ENCODE assay signal across 11 cellular contexts in genomic region chr14:24116111-24116809, GRCh38. TPM values are rescaled to one million over a fixed set of nuclear protein-coding genes. Genes with fewer than 3 reads are reported as not detected.
A peak's percentile ranks its signal among the peaks of the same experiment; 100 is the strongest.
DNase-seq lines count a peak whose midpoint lies in the region; ATAC-seq and TF ChIP-seq lines count a peak whose summit lies in the region.
"Had no signal": no experiment of that assay in that cellular context is flagged by ENCODE, and none has a peak within 500 bp of the region (broad histone marks: within the 10 kb centered on the region; RNA-seq: fewer than 3 reads in every experiment).

No MANE protein-coding gene starts in this region.

- H3K4me3 ChIP-seq in CD4-positive, CD25-positive, alpha-beta regulatory T cell (ENCODE audit: low read depth, low read length): peak overlapping the region; percentile 96
- peak overlapping the region; percentile 96 for H3K4me3 ChIP-seq in NB4 (ENCODE audit: low read depth, low read length)
- H3K4me3 ChIP-seq in effector memory CD4-positive, alpha-beta T cell (ENCODE audit: insufficient read depth, low read depth, low read length, poor library complexity, severe bottlenecking): peak overlapping the region; percentile 69

- no peak for TF ChIP-seq POLR2A in NB4 (IDR thresholded peaks at IDR 0.05; ENCODE audit: extremely low read depth, insufficient read length)

- H3K9me3 Mint-ChIP-seq in CD4-positive, CD25-positive, alpha-beta regulatory T cell: no peaks in the 10 kb centered on the region
- H3K9me3 Mint-ChIP-seq in neural crest cell: no peaks in the 10 kb centered on the region

- H3K27me3 ChIP-seq in CD4-positive, CD25-positive, alpha-beta regulatory T cell (ENCODE audit: control insufficient read depth, insufficient read depth, low read length): no peaks in the 10 kb centered on the region
- no peaks in the 10 kb centered on the region for H3K27me3 ChIP-seq in effector memory CD4-positive, alpha-beta T cell (replicated peaks; ENCODE audit: control insufficient read depth, insufficient read depth, low read length, poor library complexity, severe bottlenecking)
- H3K27me3 ChIP-seq: foreskin keratinocyte had no signal

- no peaks in the 10 kb centered on the region for H3K27me3 Mint-ChIP-seq in CD4-positive, CD25-positive, alpha-beta regulatory T cell
- no peaks in the 10 kb centered on the region for H3K27me3 Mint-ChIP-seq in neural crest cell (ENCODE audit: low read depth)

- no peak for ATAC-seq in CD4-positive, CD25-positive, alpha-beta regulatory T cell (ENCODE audit: low read depth in 2 of 2)
- no peak for ATAC-seq in GM19463 (IDR thresholded peaks at IDR 0.05; ENCODE audit: unreplicated experiment)
- ATAC-seq in HG02571 (IDR thresholded peaks at IDR 0.05; ENCODE audit: unreplicated experiment): no peak
- ATAC-seq: foreskin keratinocyte had no signal

- peak overlapping the region; percentile 98 to 100 (median 100) for H3K27ac Mint-ChIP-seq in CD4-positive, CD25-positive, alpha-beta regulatory T cell
- no peak overlapping the region for H3K27ac Mint-ChIP-seq in neural crest cell (ENCODE audit: unreplicated experiment)

- H3K4me1 ChIP-seq in CD4-positive, CD25-positive, alpha-beta regulatory T cell (ENCODE audit: control insufficient read depth, insufficient read depth, low read length, poor library complexity, severe bottlenecking): peaks cover 31% of the 10 kb centered on the region
- H3K4me1 ChIP-seq in effector memory CD4-positive, alpha-beta T cell (ENCODE audit: control insufficient read depth, insufficient read depth, low read length, poor library complexity, severe bottlenecking): peaks cover 12% of the 10 kb centered on the region
- H3K4me1 ChIP-seq: foreskin keratinocyte had no signal

- DNase-seq in CD4-positive, CD25-positive, alpha-beta regulatory T cell: no peak
- DNase-seq in NB4 (ENCODE audit: low read depth): no peak
- DNase-seq in effector memory CD4-positive, alpha-beta T cell: no peak
- DNase-seq in neural crest cell (ENCODE audit: low read depth, low spot score): no peak
- no peak for DNase-seq in NCI-H2029 (lab: John Stamatoyannopoulos, UW)
- no peak for DNase-seq in activated CD4-positive, alpha-beta T cell treated with anti-CD3 and anti-CD28 coated beads for 48 hours
- DNase-seq: foreskin keratinocyte; NCI-H187 treated with DMSO at 0.1 percent for 48 hours; stimulated activated CD4-positive, alpha-beta T cell treated with anti-CD3 and anti-CD28 coated beads, Interleukin-4, amount 100 ng/mL, for 1 hour had no signal

- peak overlapping the region; percentile 92 to 97 (median 94) for H3K4me3 Mint-ChIP-seq in CD4-positive, CD25-positive, alpha-beta regulatory T cell
- peak overlapping the region; percentile 99 for H3K4me3 Mint-ChIP-seq in neural crest cell

- no peak for TF ChIP-seq CTCF in NB4 (IDR thresholded peaks at IDR 0.05; ENCODE audit: low read depth, low read length)
- no peak for TF ChIP-seq CTCF in neural crest cell (conservative IDR thresholded peaks at IDR 0.05)

- peak overlapping the region; percentile 100 for H3K27ac ChIP-seq in CD4-positive, CD25-positive, alpha-beta regulatory T cell (ENCODE audit: insufficient read depth, low read length, poor library complexity, severe bottlenecking)
- peak overlapping the region; percentile 98 for H3K27ac ChIP-seq in effector memory CD4-positive, alpha-beta T cell (ENCODE audit: insufficient read depth, low read length, poor library complexity, severe bottlenecking)

- peaks cover 27% of the 10 kb centered on the region for H3K36me3 Mint-ChIP-seq in CD4-positive, CD25-positive, alpha-beta regulatory T cell
- peaks cover 2% of the 10 kb centered on the region for H3K36me3 Mint-ChIP-seq in neural crest cell (ENCODE audit: low read depth)

- H3K36me3 ChIP-seq in CD4-positive, CD25-positive, alpha-beta regulatory T cell (ENCODE audit: control insufficient read depth, insufficient read depth, low read length): peaks cover 44% of the 10 kb centered on the region
- H3K36me3 ChIP-seq in effector memory CD4-positive, alpha-beta T cell (ENCODE audit: control insufficient read depth, insufficient read depth, low read length): peaks cover 34% of the 10 kb centered on the region

- H3K4me1 Mint-ChIP-seq in CD4-positive, CD25-positive, alpha-beta regulatory T cell: peaks cover 6 to 47% (median 23%) of the 10 kb centered on the region in 4 donors
- H3K4me1 Mint-ChIP-seq in neural crest cell: peaks cover 26% of the 10 kb centered on the region

- no peaks in the 10 kb centered on the region for H3K9me3 ChIP-seq in CD4-positive, CD25-positive, alpha-beta regulatory T cell (ENCODE audit: control insufficient read depth in 2 of 2, low read length in 2 of 2)
- no peaks in the 10 kb centered on the region for H3K9me3 ChIP-seq in effector memory CD4-positive, alpha-beta T cell (ENCODE audit: control insufficient read depth, low read length)

RNA-seq across cellular contexts. Expression of gene NRL, which starts 1.5 kb away (rescaled TPM):
- 2.8 TPM for total RNA-seq in CD4-positive, CD25-positive, alpha-beta regulatory T cell
- polyA plus RNA-seq in CD4-positive, CD25-positive, alpha-beta regulatory T cell: 1 to 10 TPM; 1.9 to 2.9 (median 2.1) TPM
- total RNA-seq in neural crest cell: 1.2 and 2.3 TPM in 2 replicates

RNA-seq across cellular contexts. Expression of gene DCAF11, which starts 1.7 kb away (rescaled TPM):
- 97.8 TPM for total RNA-seq in CD4-positive, CD25-positive, alpha-beta regulatory T cell
- polyA plus RNA-seq in CD4-positive, CD25-positive, alpha-beta regulatory T cell: 10 to 100 TPM; 73.4 to 95.7 (median 82.3) TPM
- total RNA-seq in neural crest cell: 52.5 and 53.9 TPM in 2 replicates

RNA-seq across cellular contexts. Expression of gene FITM1, which starts 14.2 kb away (rescaled TPM):
- 1.1 TPM for total RNA-seq in CD4-positive, CD25-positive, alpha-beta regulatory T cell
- polyA plus RNA-seq in CD4-positive, CD25-positive, alpha-beta regulatory T cell: under 1 TPM in 3 of 4 donors, not detected in 1; 0.20 to 0.42 (median 0.24) TPM
- total RNA-seq in neural crest cell: 0.42 and 0.66 TPM in 2 replicates

RNA-seq across cellular contexts. Expression of gene PSME1, which starts 19.7 kb away (rescaled TPM):
- total RNA-seq in CD4-positive, CD25-positive, alpha-beta regulatory T cell: 294 TPM
- polyA plus RNA-seq in CD4-positive, CD25-positive, alpha-beta regulatory T cell: 1,000 to 10,000 TPM in 1 of 4 donors, 100 to 1,000 TPM in 3; 698 to 1,230 (median 866) TPM
- 81.4 and 88.5 TPM in 2 replicates for total RNA-seq in neural crest cell

RNA-seq across cellular contexts. Expression of gene PCK2, which starts 22.1 kb away (rescaled TPM):
- total RNA-seq in CD4-positive, CD25-positive, alpha-beta regulatory T cell: 21.0 TPM
- 10 to 100 TPM; 26.3 to 32.2 (median 27.8) TPM for polyA plus RNA-seq in CD4-positive, CD25-positive, alpha-beta regulatory T cell
- 26.1 and 26.7 TPM in 2 replicates for total RNA-seq in neural crest cell
